In the genomic region with DNA sequence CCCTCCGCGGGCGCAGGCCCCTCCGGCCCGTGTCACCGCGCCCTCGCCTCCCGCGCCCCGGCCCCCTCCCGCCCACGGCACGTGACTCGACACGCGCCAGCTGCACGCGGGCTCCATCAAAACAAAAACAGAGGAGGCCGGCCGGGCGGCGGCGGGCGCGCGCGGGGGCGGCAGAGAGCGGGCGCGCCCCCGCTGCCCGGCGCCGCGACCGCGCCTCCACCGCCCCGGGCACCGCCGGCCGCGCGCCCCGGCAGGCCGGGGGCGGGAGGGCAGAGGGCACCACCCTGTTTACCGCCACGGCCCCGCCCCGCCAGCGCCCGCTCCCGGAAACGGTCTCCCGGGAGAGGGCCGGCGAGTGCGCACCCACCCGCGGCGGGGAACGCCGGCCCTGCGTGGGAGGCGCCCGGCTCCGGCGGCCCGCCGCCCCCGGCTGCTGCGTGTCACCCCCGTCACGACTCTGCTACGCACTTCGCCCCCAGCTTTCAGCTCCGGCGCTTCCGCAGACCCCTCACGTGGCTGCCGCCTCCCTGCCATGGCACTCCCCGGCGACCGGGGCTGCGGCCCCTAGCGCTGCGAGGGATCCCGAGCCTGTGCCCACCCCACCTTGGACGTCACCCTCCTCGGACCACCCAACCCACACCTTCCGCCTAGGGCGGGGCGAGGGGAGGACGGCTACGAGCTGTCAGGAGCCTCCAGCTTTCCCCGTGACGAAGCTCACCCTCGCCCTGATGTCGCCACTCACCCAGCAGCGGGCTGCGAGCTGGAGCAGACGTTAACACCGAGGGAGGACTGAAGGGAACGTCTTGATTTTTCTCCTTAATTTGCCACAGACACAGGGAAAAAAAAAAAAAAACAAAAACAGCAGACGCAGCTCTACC, we compare ENCODE assay signal across 1 cellular context.
TF ChIP-seq lines count a peak whose summit lies in the region.

No MANE protein-coding gene starts in this region.

TF ChIP-seq in H1, 55 proteins besides CTCF, POLR2A, EP300 and RAD21 (continued from another document):
- TF ChIP-seq, protein P1, sequence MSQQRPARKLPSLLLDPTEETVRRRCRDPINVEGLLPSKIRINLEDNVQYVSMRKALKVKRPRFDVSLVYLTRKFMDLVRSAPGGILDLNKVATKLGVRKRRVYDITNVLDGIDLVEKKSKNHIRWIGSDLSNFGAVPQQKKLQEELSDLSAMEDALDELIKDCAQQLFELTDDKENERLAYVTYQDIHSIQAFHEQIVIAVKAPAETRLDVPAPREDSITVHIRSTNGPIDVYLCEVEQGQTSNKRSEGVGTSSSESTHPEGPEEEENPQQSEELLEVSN (IDR thresholded peaks at IDR 0.05): peak; percentile 19; the same call in 1 of the 2 replicates
- TF ChIP-seq EZH2 (IDR thresholded peaks at IDR 0.05; ENCODE audit: low read depth, low read length, severe bottlenecking): no peak
- no peak for TF ChIP-seq KDM1A (IDR thresholded peaks at IDR 0.05; ENCODE audit: borderline replicate concordance, low read length)
- TF ChIP-seq, protein P2, sequence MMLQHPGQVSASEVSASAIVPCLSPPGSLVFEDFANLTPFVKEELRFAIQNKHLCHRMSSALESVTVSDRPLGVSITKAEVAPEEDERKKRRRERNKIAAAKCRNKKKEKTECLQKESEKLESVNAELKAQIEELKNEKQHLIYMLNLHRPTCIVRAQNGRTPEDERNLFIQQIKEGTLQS (IDR thresholded peaks at IDR 0.05; ENCODE audit: insufficient read depth, low read depth, low read length): no peak
- TF ChIP-seq HDAC2 (IDR thresholded peaks at IDR 0.05; ENCODE audit: borderline replicate concordance in 1 of 2, low read depth in 2 of 2, low read length in 2 of 2): peak in 1 of 2 experiments; percentile 5; a peak in 1 of 4 replicates
- TF ChIP-seq, protein P3, sequence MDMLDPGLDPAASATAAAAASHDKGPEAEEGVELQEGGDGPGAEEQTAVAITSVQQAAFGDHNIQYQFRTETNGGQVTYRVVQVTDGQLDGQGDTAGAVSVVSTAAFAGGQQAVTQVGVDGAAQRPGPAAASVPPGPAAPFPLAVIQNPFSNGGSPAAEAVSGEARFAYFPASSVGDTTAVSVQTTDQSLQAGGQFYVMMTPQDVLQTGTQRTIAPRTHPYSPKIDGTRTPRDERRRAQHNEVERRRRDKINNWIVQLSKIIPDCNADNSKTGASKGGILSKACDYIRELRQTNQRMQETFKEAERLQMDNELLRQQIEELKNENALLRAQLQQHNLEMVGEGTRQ (IDR thresholded peaks at IDR 0.05; ENCODE audit: low read length): peak; percentile 10; the same call in 1 of the 2 replicates
- TF ChIP-seq KDM4A (IDR thresholded peaks at IDR 0.05; ENCODE audit: low read depth, low read length, severe bottlenecking): peak; percentile 64
- TF ChIP-seq JUND (IDR thresholded peaks at IDR 0.05; ENCODE audit: low read length): no peak
- no peak for TF ChIP-seq HDAC6 (IDR thresholded peaks at IDR 0.05; ENCODE audit: low read depth, low read length)
- TF ChIP-seq, protein P4, sequence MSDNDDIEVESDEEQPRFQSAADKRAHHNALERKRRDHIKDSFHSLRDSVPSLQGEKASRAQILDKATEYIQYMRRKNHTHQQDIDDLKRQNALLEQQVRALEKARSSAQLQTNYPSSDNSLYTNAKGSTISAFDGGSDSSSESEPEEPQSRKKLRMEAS (IDR thresholded peaks at IDR 0.05): peak; percentile 78
- no peak for TF ChIP-seq BRCA1 (IDR thresholded peaks at IDR 0.05; ENCODE audit: low read depth, low read length)
- TF ChIP-seq TCF12 (IDR thresholded peaks at IDR 0.05; ENCODE audit: low read depth, low read length): no peak
- no peak for TF ChIP-seq SRF (IDR thresholded peaks at IDR 0.05; ENCODE audit: low read depth, low read length)
- TF ChIP-seq CBX5 (IDR thresholded peaks at IDR 0.05; ENCODE audit: low read depth, low read length): no peak
- no peak for TF ChIP-seq CEBPB (IDR thresholded peaks at IDR 0.05; ENCODE audit: low read depth, low read length)
- TF ChIP-seq TBP (IDR thresholded peaks at IDR 0.05; ENCODE audit: low read depth, low read length): no peak
- TF ChIP-seq YY1 (IDR thresholded peaks at IDR 0.05; ENCODE audit: low read depth, low read length): no peak
- TF ChIP-seq SIRT6 (IDR thresholded peaks at IDR 0.05; ENCODE audit: low read length): no peak
- TF ChIP-seq, protein P5, sequence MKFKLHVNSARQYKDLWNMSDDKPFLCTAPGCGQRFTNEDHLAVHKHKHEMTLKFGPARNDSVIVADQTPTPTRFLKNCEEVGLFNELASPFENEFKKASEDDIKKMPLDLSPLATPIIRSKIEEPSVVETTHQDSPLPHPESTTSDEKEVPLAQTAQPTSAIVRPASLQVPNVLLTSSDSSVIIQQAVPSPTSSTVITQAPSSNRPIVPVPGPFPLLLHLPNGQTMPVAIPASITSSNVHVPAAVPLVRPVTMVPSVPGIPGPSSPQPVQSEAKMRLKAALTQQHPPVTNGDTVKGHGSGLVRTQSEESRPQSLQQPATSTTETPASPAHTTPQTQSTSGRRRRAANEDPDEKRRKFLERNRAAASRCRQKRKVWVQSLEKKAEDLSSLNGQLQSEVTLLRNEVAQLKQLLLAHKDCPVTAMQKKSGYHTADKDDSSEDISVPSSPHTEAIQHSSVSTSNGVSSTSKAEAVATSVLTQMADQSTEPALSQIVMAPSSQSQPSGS (IDR thresholded peaks at IDR 0.05; ENCODE audit: low read length): no peak
- TF ChIP-seq GABPA (IDR thresholded peaks at IDR 0.05; ENCODE audit: borderline replicate concordance, insufficient read depth, low read length): no peak
- TF ChIP-seq SP4 (IDR thresholded peaks at IDR 0.05; ENCODE audit: low read length): no peak
- TF ChIP-seq JUN (IDR thresholded peaks at IDR 0.05; ENCODE audit: low read depth, low read length): no peak
- no peak for TF ChIP-seq TEAD4 (IDR thresholded peaks at IDR 0.05; ENCODE audit: low read depth, low read length)
- no peak for TF ChIP-seq CBX8 (IDR thresholded peaks at IDR 0.05; ENCODE audit: borderline replicate concordance, low read depth, low read length)
- TF ChIP-seq SIN3A (conservative IDR thresholded peaks at IDR 0.05 in 1 of 2, IDR thresholded peaks at IDR 0.05 in 1 of 2; ENCODE audit: low read depth in 1 of 2, low read length in 2 of 2): peak in 1 of 2 experiments; percentile 57; a peak in 1 of 4 replicates
- TF ChIP-seq MAFK (IDR thresholded peaks at IDR 0.05; ENCODE audit: low read depth, low read length): no peak
- no peak for TF ChIP-seq NRF1 (IDR thresholded peaks at IDR 0.05; ENCODE audit: low read depth, low read length)
- peak; percentile 69 for TF ChIP-seq ASH2L (IDR thresholded peaks at IDR 0.05; ENCODE audit: low read length)
- no peak for TF ChIP-seq FOSL1 (IDR thresholded peaks at IDR 0.05; ENCODE audit: insufficient read depth, low read depth, low read length)
- no peak for TF ChIP-seq RXRA (IDR thresholded peaks at IDR 0.05; ENCODE audit: insufficient read depth, low read depth, low read length)
- no peak for TF ChIP-seq POLR2AphosphoS5 (IDR thresholded peaks at IDR 0.05; ENCODE audit: low read depth, low read length)
- no peak for TF ChIP-seq SP1 (IDR thresholded peaks at IDR 0.05; ENCODE audit: low read depth, low read length)
- no peak for TF ChIP-seq RNF2 (IDR thresholded peaks at IDR 0.05; ENCODE audit: borderline replicate concordance, low read depth, low read length, missing control alignments, poor library complexity, severe bottlenecking)
- TF ChIP-seq PHF8 (conservative IDR thresholded peaks at IDR 0.05; ENCODE audit: low read depth, low read length): peak; percentile 35; the same call in 1 of the 2 replicates
- TF ChIP-seq NANOG (IDR thresholded peaks at IDR 0.05; ENCODE audit: insufficient read depth, low read depth, low read length, poor library complexity, severe bottlenecking): no peak
- TF ChIP-seq, protein P6, sequence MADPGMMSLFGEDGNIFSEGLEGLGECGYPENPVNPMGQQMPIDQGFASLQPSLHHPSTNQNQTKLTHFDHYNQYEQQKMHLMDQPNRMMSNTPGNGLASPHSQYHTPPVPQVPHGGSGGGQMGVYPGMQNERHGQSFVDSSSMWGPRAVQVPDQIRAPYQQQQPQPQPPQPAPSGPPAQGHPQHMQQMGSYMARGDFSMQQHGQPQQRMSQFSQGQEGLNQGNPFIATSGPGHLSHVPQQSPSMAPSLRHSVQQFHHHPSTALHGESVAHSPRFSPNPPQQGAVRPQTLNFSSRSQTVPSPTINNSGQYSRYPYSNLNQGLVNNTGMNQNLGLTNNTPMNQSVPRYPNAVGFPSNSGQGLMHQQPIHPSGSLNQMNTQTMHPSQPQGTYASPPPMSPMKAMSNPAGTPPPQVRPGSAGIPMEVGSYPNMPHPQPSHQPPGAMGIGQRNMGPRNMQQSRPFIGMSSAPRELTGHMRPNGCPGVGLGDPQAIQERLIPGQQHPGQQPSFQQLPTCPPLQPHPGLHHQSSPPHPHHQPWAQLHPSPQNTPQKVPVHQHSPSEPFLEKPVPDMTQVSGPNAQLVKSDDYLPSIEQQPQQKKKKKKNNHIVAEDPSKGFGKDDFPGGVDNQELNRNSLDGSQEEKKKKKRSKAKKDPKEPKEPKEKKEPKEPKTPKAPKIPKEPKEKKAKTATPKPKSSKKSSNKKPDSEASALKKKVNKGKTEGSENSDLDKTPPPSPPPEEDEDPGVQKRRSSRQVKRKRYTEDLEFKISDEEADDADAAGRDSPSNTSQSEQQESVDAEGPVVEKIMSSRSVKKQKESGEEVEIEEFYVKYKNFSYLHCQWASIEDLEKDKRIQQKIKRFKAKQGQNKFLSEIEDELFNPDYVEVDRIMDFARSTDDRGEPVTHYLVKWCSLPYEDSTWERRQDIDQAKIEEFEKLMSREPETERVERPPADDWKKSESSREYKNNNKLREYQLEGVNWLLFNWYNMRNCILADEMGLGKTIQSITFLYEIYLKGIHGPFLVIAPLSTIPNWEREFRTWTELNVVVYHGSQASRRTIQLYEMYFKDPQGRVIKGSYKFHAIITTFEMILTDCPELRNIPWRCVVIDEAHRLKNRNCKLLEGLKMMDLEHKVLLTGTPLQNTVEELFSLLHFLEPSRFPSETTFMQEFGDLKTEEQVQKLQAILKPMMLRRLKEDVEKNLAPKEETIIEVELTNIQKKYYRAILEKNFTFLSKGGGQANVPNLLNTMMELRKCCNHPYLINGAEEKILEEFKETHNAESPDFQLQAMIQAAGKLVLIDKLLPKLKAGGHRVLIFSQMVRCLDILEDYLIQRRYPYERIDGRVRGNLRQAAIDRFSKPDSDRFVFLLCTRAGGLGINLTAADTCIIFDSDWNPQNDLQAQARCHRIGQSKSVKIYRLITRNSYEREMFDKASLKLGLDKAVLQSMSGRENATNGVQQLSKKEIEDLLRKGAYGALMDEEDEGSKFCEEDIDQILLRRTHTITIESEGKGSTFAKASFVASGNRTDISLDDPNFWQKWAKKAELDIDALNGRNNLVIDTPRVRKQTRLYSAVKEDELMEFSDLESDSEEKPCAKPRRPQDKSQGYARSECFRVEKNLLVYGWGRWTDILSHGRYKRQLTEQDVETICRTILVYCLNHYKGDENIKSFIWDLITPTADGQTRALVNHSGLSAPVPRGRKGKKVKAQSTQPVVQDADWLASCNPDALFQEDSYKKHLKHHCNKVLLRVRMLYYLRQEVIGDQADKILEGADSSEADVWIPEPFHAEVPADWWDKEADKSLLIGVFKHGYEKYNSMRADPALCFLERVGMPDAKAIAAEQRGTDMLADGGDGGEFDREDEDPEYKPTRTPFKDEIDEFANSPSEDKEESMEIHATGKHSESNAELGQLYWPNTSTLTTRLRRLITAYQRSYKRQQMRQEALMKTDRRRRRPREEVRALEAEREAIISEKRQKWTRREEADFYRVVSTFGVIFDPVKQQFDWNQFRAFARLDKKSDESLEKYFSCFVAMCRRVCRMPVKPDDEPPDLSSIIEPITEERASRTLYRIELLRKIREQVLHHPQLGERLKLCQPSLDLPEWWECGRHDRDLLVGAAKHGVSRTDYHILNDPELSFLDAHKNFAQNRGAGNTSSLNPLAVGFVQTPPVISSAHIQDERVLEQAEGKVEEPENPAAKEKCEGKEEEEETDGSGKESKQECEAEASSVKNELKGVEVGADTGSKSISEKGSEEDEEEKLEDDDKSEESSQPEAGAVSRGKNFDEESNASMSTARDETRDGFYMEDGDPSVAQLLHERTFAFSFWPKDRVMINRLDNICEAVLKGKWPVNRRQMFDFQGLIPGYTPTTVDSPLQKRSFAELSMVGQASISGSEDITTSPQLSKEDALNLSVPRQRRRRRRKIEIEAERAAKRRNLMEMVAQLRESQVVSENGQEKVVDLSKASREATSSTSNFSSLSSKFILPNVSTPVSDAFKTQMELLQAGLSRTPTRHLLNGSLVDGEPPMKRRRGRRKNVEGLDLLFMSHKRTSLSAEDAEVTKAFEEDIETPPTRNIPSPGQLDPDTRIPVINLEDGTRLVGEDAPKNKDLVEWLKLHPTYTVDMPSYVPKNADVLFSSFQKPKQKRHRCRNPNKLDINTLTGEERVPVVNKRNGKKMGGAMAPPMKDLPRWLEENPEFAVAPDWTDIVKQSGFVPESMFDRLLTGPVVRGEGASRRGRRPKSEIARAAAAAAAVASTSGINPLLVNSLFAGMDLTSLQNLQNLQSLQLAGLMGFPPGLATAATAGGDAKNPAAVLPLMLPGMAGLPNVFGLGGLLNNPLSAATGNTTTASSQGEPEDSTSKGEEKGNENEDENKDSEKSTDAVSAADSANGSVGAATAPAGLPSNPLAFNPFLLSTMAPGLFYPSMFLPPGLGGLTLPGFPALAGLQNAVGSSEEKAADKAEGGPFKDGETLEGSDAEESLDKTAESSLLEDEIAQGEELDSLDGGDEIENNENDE (IDR thresholded peaks at IDR 0.05; ENCODE audit: insufficient replicate concordance, low read length): no peak
- no peak for TF ChIP-seq ZNF274 (IDR thresholded peaks at IDR 0.05; ENCODE audit: borderline replicate concordance, extremely low read depth, low read length)
- TF ChIP-seq SP2 (IDR thresholded peaks at IDR 0.05; ENCODE audit: low read length): no peak
- no peak for TF ChIP-seq CHD1 (IDR thresholded peaks at IDR 0.05; ENCODE audit: low read depth, low read length)
- no peak for TF ChIP-seq CTBP2 (IDR thresholded peaks at IDR 0.05; ENCODE audit: borderline replicate concordance, insufficient read depth, insufficient read length, low read length)
- no peak for TF ChIP-seq RFX5 (IDR thresholded peaks at IDR 0.05; ENCODE audit: borderline replicate concordance, low read depth, low read length)
